Comparison of ENCODE assay signal across 1 cellular context in the genomic region with DNA sequence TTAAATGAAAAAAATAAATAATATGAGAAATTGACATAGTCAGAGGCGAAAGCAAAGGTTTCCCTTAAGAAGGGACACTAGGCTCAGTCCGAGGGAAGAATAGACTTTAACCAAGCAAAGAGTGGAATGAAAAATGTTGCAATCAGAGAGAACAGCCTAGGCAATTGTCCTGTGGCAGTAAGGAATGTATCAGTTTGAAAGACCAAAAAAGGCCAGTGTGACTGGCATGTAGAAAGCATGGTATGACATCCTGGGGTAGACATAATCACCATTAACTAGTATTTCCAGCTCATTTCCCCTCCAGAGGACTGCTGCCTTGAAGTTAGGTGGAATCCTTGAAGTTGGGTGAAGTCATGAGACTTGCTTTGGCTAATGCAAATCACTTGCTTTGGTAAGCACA.
TF ChIP-seq lines count a peak whose summit lies in the region.

No MANE protein-coding gene starts in this region.

TF ChIP-seq in HepG2, 621 proteins besides CTCF, POLR2A, EP300 and RAD21 (continued from another document and continues in another):
- TF ChIP-seq, protein P1, sequence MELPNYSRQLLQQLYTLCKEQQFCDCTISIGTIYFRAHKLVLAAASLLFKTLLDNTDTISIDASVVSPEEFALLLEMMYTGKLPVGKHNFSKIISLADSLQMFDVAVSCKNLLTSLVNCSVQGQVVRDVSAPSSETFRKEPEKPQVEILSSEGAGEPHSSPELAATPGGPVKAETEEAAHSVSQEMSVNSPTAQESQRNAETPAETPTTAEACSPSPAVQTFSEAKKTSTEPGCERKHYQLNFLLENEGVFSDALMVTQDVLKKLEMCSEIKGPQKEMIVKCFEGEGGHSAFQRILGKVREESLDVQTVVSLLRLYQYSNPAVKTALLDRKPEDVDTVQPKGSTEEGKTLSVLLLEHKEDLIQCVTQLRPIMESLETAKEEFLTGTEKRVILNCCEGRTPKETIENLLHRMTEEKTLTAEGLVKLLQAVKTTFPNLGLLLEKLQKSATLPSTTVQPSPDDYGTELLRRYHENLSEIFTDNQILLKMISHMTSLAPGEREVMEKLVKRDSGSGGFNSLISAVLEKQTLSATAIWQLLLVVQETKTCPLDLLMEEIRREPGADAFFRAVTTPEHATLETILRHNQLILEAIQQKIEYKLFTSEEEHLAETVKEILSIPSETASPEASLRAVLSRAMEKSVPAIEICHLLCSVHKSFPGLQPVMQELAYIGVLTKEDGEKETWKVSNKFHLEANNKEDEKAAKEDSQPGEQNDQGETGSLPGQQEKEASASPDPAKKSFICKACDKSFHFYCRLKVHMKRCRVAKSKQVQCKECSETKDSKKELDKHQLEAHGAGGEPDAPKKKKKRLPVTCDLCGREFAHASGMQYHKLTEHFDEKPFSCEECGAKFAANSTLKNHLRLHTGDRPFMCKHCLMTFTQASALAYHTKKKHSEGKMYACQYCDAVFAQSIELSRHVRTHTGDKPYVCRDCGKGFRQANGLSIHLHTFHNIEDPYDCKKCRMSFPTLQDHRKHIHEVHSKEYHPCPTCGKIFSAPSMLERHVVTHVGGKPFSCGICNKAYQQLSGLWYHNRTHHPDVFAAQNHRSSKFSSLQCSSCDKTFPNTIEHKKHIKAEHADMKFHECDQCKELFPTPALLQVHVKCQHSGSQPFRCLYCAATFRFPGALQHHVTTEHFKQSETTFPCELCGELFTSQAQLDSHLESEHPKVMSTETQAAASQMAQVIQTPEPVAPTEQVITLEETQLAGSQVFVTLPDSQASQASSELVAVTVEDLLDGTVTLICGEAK (IDR thresholded peaks at IDR 0.05), result no peak
- TF ChIP-seq, protein P1 (CRISPR knock-in tag; IDR thresholded peaks at IDR 0.05), result no peak
- TF ChIP-seq, protein P2, sequence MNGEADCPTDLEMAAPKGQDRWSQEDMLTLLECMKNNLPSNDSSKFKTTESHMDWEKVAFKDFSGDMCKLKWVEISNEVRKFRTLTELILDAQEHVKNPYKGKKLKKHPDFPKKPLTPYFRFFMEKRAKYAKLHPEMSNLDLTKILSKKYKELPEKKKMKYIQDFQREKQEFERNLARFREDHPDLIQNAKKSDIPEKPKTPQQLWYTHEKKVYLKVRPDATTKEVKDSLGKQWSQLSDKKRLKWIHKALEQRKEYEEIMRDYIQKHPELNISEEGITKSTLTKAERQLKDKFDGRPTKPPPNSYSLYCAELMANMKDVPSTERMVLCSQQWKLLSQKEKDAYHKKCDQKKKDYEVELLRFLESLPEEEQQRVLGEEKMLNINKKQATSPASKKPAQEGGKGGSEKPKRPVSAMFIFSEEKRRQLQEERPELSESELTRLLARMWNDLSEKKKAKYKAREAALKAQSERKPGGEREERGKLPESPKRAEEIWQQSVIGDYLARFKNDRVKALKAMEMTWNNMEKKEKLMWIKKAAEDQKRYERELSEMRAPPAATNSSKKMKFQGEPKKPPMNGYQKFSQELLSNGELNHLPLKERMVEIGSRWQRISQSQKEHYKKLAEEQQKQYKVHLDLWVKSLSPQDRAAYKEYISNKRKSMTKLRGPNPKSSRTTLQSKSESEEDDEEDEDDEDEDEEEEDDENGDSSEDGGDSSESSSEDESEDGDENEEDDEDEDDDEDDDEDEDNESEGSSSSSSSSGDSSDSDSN (CRISPR knock-in tag; IDR thresholded peaks at IDR 0.05), result no peak
- TF ChIP-seq ZNF3 (CRISPR knock-in tag; IDR thresholded peaks at IDR 0.05), result peak; percentile 83
- TF ChIP-seq SRF (IDR thresholded peaks at IDR 0.05; ENCODE audit: low read depth, low read length), result 0 out of 2 replicates have a peak, but pooled peaks have one; percentile 38
- TF ChIP-seq HNF4A (CRISPR knock-in tag; IDR thresholded peaks at IDR 0.05), result peak; percentile 62
- no peak for TF ChIP-seq NPAS2 (CRISPR knock-in tag; IDR thresholded peaks at IDR 0.05; ENCODE audit: borderline replicate concordance)
- TF ChIP-seq GATAD2A (CRISPR knock-in tag; IDR thresholded peaks at IDR 0.05), result peak; percentile 69
- TF ChIP-seq ZNF614 (CRISPR knock-in tag; IDR thresholded peaks at IDR 0.05; ENCODE audit: borderline replicate concordance), result 0 out of 2 replicates have a peak, but pooled peaks have one; percentile 13
- no peak for TF ChIP-seq ATF7-NPFF (CRISPR knock-in tag; IDR thresholded peaks at IDR 0.05; ENCODE audit: low read depth)
- no peak for TF ChIP-seq IKZF1 (IDR thresholded peaks at IDR 0.05)
- TF ChIP-seq PHF21A (CRISPR knock-in tag; IDR thresholded peaks at IDR 0.05), result no peak
- no peak for TF ChIP-seq SMAD9 (CRISPR knock-in tag; IDR thresholded peaks at IDR 0.05)
- TF ChIP-seq DMTF1 (CRISPR knock-in tag; IDR thresholded peaks at IDR 0.05), result no peak
- TF ChIP-seq, protein P3, sequence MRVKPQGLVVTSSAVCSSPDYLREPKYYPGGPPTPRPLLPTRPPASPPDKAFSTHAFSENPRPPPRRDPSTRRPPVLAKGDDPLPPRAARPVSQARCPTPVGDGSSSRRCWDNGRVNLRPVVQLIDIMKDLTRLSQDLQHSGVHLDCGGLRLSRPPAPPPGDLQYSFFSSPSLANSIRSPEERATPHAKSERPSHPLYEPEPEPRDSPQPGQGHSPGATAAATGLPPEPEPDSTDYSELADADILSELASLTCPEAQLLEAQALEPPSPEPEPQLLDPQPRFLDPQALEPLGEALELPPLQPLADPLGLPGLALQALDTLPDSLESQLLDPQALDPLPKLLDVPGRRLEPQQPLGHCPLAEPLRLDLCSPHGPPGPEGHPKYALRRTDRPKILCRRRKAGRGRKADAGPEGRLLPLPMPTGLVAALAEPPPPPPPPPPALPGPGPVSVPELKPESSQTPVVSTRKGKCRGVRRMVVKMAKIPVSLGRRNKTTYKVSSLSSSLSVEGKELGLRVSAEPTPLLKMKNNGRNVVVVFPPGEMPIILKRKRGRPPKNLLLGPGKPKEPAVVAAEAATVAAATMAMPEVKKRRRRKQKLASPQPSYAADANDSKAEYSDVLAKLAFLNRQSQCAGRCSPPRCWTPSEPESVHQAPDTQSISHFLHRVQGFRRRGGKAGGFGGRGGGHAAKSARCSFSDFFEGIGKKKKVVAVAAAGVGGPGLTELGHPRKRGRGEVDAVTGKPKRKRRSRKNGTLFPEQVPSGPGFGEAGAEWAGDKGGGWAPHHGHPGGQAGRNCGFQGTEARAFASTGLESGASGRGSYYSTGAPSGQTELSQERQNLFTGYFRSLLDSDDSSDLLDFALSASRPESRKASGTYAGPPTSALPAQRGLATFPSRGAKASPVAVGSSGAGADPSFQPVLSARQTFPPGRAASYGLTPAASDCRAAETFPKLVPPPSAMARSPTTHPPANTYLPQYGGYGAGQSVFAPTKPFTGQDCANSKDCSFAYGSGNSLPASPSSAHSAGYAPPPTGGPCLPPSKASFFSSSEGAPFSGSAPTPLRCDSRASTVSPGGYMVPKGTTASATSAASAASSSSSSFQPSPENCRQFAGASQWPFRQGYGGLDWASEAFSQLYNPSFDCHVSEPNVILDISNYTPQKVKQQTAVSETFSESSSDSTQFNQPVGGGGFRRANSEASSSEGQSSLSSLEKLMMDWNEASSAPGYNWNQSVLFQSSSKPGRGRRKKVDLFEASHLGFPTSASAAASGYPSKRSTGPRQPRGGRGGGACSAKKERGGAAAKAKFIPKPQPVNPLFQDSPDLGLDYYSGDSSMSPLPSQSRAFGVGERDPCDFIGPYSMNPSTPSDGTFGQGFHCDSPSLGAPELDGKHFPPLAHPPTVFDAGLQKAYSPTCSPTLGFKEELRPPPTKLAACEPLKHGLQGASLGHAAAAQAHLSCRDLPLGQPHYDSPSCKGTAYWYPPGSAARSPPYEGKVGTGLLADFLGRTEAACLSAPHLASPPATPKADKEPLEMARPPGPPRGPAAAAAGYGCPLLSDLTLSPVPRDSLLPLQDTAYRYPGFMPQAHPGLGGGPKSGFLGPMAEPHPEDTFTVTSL (CRISPR knock-in tag; IDR thresholded peaks at IDR 0.05; ENCODE audit: borderline replicate concordance), result peak; percentile 41; the same call in 1 of the 2 replicates
- TF ChIP-seq, protein P4, sequence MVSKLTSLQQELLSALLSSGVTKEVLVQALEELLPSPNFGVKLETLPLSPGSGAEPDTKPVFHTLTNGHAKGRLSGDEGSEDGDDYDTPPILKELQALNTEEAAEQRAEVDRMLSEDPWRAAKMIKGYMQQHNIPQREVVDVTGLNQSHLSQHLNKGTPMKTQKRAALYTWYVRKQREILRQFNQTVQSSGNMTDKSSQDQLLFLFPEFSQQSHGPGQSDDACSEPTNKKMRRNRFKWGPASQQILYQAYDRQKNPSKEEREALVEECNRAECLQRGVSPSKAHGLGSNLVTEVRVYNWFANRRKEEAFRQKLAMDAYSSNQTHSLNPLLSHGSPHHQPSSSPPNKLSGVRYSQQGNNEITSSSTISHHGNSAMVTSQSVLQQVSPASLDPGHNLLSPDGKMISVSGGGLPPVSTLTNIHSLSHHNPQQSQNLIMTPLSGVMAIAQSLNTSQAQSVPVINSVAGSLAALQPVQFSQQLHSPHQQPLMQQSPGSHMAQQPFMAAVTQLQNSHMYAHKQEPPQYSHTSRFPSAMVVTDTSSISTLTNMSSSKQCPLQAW (CRISPR knock-in tag; IDR thresholded peaks at IDR 0.05), result no peak
- TF ChIP-seq ZNF709 (CRISPR knock-in tag; IDR thresholded peaks at IDR 0.05), result no peak
- no peak for TF ChIP-seq ATRX (CRISPR knock-in tag; IDR thresholded peaks at IDR 0.05; ENCODE audit: borderline replicate concordance)
- no peak for TF ChIP-seq NBN (conservative IDR thresholded peaks at IDR 0.05)
- TF ChIP-seq ZNF878 (CRISPR knock-in tag; IDR thresholded peaks at IDR 0.05), result no peak
- TF ChIP-seq, protein P5, sequence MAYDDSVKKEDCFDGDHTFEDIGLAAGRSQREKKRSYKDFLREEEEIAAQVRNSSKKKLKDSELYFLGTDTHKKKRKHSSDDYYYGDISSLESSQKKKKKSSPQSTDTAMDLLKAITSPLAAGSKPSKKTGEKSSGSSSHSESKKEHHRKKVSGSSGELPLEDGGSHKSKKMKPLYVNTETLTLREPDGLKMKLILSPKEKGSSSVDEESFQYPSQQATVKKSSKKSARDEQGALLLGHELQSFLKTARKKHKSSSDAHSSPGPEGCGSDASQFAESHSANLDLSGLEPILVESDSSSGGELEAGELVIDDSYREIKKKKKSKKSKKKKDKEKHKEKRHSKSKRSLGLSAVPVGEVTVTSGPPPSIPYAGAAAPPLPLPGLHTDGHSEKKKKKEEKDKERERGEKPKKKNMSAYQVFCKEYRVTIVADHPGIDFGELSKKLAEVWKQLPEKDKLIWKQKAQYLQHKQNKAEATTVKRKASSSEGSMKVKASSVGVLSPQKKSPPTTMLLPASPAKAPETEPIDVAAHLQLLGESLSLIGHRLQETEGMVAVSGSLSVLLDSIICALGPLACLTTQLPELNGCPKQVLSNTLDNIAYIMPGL (CRISPR knock-in tag; IDR thresholded peaks at IDR 0.05; ENCODE audit: borderline replicate concordance in 1 of 2, low read depth in 1 of 2), result no peak
- no peak for TF ChIP-seq KLF16 (CRISPR knock-in tag; IDR thresholded peaks at IDR 0.05)
- TF ChIP-seq ZBTB7A (CRISPR knock-in tag; IDR thresholded peaks at IDR 0.05), result no peak
